13 cellular contexts compared by ENCODE assay signal in genomic region chr1:162823231-162823630, GRCh38. TPM values are rescaled to one million over a fixed set of nuclear protein-coding genes. Genes with fewer than 3 reads are reported as not detected.
DNase-seq lines count a peak whose midpoint lies in the region; ATAC-seq and TF ChIP-seq lines count a peak whose summit lies in the region.
"Had no signal": no experiment of that assay in that cellular context is flagged by ENCODE, and none has a peak within 500 bp of the region (broad histone marks: within the 10 kb centered on the region; RNA-seq: fewer than 3 reads in every experiment).

No MANE protein-coding gene starts in this region.

- H3K9me3 ChIP-seq in HEK293 (ENCODE audit: control insufficient read depth, insufficient read depth, low read depth, low read length), result no peaks in the 10 kb centered on the region
- H3K9me3 ChIP-seq: esophagus muscularis mucosa, spleen had no signal

- peak overlapping the region; percentile 66 for H3K4me3 Mint-ChIP-seq in activated T-cell treated with anti-CD3 and anti-CD28 coated beads, Interleukin-2, amount 50 U/mL, for 24 hours
- H3K4me3 Mint-ChIP-seq in central memory CD8-positive, alpha-beta T cell, result peak overlapping the region; percentile 71
- peak overlapping the region; percentile 90 for H3K4me3 Mint-ChIP-seq in neural crest cell
- H3K4me3 Mint-ChIP-seq in CD14-positive monocyte, result peak overlapping the region in 1 of 2 donors; percentile 46

- peaks cover 4% of the 10 kb centered on the region; the same call in 1 of the 2 replicates for H3K4me1 ChIP-seq in HEK293 (ENCODE audit: control insufficient read depth, insufficient read depth, low read length)

- no peaks in the 10 kb centered on the region for H3K9me3 Mint-ChIP-seq in activated T-cell treated with anti-CD3 and anti-CD28 coated beads, Interleukin-2, amount 50 U/mL, for 24 hours
- H3K9me3 Mint-ChIP-seq in central memory CD8-positive, alpha-beta T cell, result no peaks in the 10 kb centered on the region
- no peaks in the 10 kb centered on the region for H3K9me3 Mint-ChIP-seq in neural crest cell
- H3K9me3 Mint-ChIP-seq in CD14-positive monocyte, result peaks cover 0 to 9% (median 1%) of the 10 kb centered on the region in 7 donors
- H3K9me3 Mint-ChIP-seq: activated naive CD4-positive, alpha-beta T cell treated with anti-CD3 and anti-CD28 coated beads, Interleukin-2, amount 50 U/mL, for 24 hours had no signal

- H3K36me3 ChIP-seq in HEK293 (ENCODE audit: control insufficient read depth in 2 of 2, insufficient read depth in 1 of 2, low read length in 2 of 2), result no peaks in the 10 kb centered on the region
- H3K36me3 ChIP-seq: esophagus muscularis mucosa, spleen had no signal

- CTCF ChIA-PET in HEK293 (lab: Yijun Ruan, JAX), result interaction anchor here (0.7 to 1.5 kb wide), 4 partner anchors 14 to 767 kb away, joined by 3 to 6 read pairs (median 4); no protein-coding TSS in a partner anchor

- no peak overlapping the region for H3K27ac Mint-ChIP-seq in activated T-cell treated with anti-CD3 and anti-CD28 coated beads, Interleukin-2, amount 50 U/mL, for 24 hours
- no peak overlapping the region for H3K27ac Mint-ChIP-seq in central memory CD8-positive, alpha-beta T cell (ENCODE audit: low read depth)
- H3K27ac Mint-ChIP-seq in neural crest cell (ENCODE audit: unreplicated experiment) (no peak overlapping the region), CD14-positive monocyte (no peak overlapping the region)
- H3K27ac Mint-ChIP-seq: activated naive CD4-positive, alpha-beta T cell treated with anti-CD3 and anti-CD28 coated beads, Interleukin-2, amount 50 U/mL, for 24 hours had no signal

- intact Hi-C loops in CD14-positive monocyte (cut with micrococcal nuclease), result no loop called here

- no peak for DNase-seq in activated T-cell treated with anti-CD3 and anti-CD28 coated beads, Interleukin-2, amount 50 U/mL, for 24 hours
- no peak for DNase-seq in activated T-cell treated with anti-CD3 and anti-CD28 coated beads for 4 hours
- no peak for DNase-seq in central memory CD8-positive, alpha-beta T cell (ENCODE audit: low spot score in 2 of 2)
- DNase-seq in neural crest cell (ENCODE audit: low read depth, low spot score), result no peak
- no peak for DNase-seq in CD14-positive monocyte (ENCODE audit: low spot score)
- no peak for DNase-seq in NCI-H1048 (lab: John Stamatoyannopoulos, UW)
- DNase-seq: activated CD4-positive, alpha-beta T cell treated with anti-CD3 and anti-CD28 coated beads for 1 hour; spleen had no signal

- POLR2A ChIA-PET in HEK293 (lab: Yijun Ruan, JAX), result interaction anchor here (0.7 kb wide), 1 partner anchor 490 kb away, joined by 3 read pairs; no protein-coding TSS in a partner anchor

- H3K4me1 Mint-ChIP-seq in activated T-cell treated with anti-CD3 and anti-CD28 coated beads, Interleukin-2, amount 50 U/mL, for 24 hours (ENCODE audit: low read depth), result peaks cover 23% of the 10 kb centered on the region
- peaks cover 19% of the 10 kb centered on the region for H3K4me1 Mint-ChIP-seq in central memory CD8-positive, alpha-beta T cell
- peaks cover 19% of the 10 kb centered on the region for H3K4me1 Mint-ChIP-seq in neural crest cell
- peaks cover 9% of the 10 kb centered on the region for H3K4me1 Mint-ChIP-seq in CD14-positive monocyte

- ATAC-seq in central memory CD8-positive, alpha-beta T cell (replicated peaks; ENCODE audit: extremely low read depth, poor library complexity, severe bottlenecking), result peak; percentile 82
- ATAC-seq in HG03095 (IDR thresholded peaks at IDR 0.05; ENCODE audit: unreplicated experiment), result no peak

- H3K4me3 ChIP-seq in HEK293 (ENCODE audit: low read depth, low read length), result no peak overlapping the region

- no peaks in the 10 kb centered on the region for H3K36me3 Mint-ChIP-seq in activated T-cell treated with anti-CD3 and anti-CD28 coated beads, Interleukin-2, amount 50 U/mL, for 24 hours (ENCODE audit: low read depth)
- H3K36me3 Mint-ChIP-seq in central memory CD8-positive, alpha-beta T cell (ENCODE audit: insufficient read depth), result no peaks in the 10 kb centered on the region
- H3K36me3 Mint-ChIP-seq in neural crest cell (ENCODE audit: low read depth), result no peaks in the 10 kb centered on the region
- H3K36me3 Mint-ChIP-seq in CD14-positive monocyte, result no peaks in the 10 kb centered on the region

- H3K27ac ChIP-seq in HEK293 (ENCODE audit: extremely low read depth, low read depth, low read length), result no peak overlapping the region
- H3K27ac ChIP-seq: esophagus muscularis mucosa had no signal

- no peak for TF ChIP-seq CTCF in HEK293 (tag by site-specific recombination; IDR thresholded peaks at IDR 0.05)
- no peak for TF ChIP-seq CTCF in neural crest cell (conservative IDR thresholded peaks at IDR 0.05)
- no peak for TF ChIP-seq CTCF in CD14-positive monocyte (IDR thresholded peaks at IDR 0.05)

- H3K27me3 Mint-ChIP-seq in activated T-cell treated with anti-CD3 and anti-CD28 coated beads, Interleukin-2, amount 50 U/mL, for 24 hours, result peaks cover 56% of the 10 kb centered on the region
- H3K27me3 Mint-ChIP-seq in central memory CD8-positive, alpha-beta T cell, result peaks cover 9% of the 10 kb centered on the region
- H3K27me3 Mint-ChIP-seq in neural crest cell (ENCODE audit: low read depth), result peaks cover 30% of the 10 kb centered on the region
- H3K27me3 Mint-ChIP-seq in CD14-positive monocyte (ENCODE audit: low read depth in 3 of 3), result peaks cover 32 to 42% (median 37%) of the 10 kb centered on the region in 3 donors

TF ChIP-seq in HEK293, 187 proteins besides CTCF, POLR2A, EP300 and RAD21:
- TF ChIP-seq ZNF16 (tag by site-specific recombination; IDR thresholded peaks at IDR 0.05; ENCODE audit: low read depth) (no peak), SCRT2 (tag by site-specific recombination; IDR thresholded peaks at IDR 0.05) (peak; percentile 7), ZNF571 (tag by site-specific recombination; IDR thresholded peaks at IDR 0.05) (no peak), MZF1 (tag by site-specific recombination; IDR thresholded peaks at IDR 0.05; ENCODE audit: borderline replicate concordance) (no peak), ZNF146 (tag by site-specific recombination; IDR thresholded peaks at IDR 0.05) (no peak), ZNF777 (tag by site-specific recombination; IDR thresholded peaks at IDR 0.05; ENCODE audit: borderline replicate concordance) (no peak), ZNF335 (tag by site-specific recombination; conservative IDR thresholded peaks at IDR 0.05) (0 out of 2 replicates have a peak, but pooled peaks have one; percentile 53), SP3 (tag by site-specific recombination; IDR thresholded peaks at IDR 0.05) (no peak), ELK4 (IDR thresholded peaks at IDR 0.05; ENCODE audit: borderline replicate concordance, low read depth, low read length) (no peak), ZNF302 (tag by site-specific recombination; IDR thresholded peaks at IDR 0.05; ENCODE audit: low read depth) (no peak), ZNF221 (tag by site-specific recombination; IDR thresholded peaks at IDR 0.05; ENCODE audit: borderline replicate concordance) (no peak), ZNF560 (tag by site-specific recombination; IDR thresholded peaks at IDR 0.05; ENCODE audit: borderline replicate concordance) (no peak), HOXD13 (CRISPR knock-in tag; IDR thresholded peaks at IDR 0.05; ENCODE audit: borderline replicate concordance) (no peak)

RNA-seq across cellular contexts. Expression of gene HSD17B7, which starts 32.7 kb away (rescaled TPM):
- total RNA-seq in neural crest cell, result 60.1 and 62.7 TPM in 2 replicates
- 10 to 100 TPM; 11.6 to 15.4 TPM for polyA plus RNA-seq in CD14-positive monocyte

RNA-seq across cellular contexts. Expression of gene CCDC190, which starts 37.7 kb away (rescaled TPM):
- not detected in 2 replicates for total RNA-seq in neural crest cell
- not detected for polyA plus RNA-seq in CD14-positive monocyte
- total RNA-seq: omental fat pad, spleen had no signal
- polyA plus RNA-seq: spleen had no signal
